In genomic region chr1:196373798-196374197, GRCh38 we compare ENCODE assay signal across 31 cellular contexts.
"Had no signal": no experiment of that assay in that cellular context is flagged by ENCODE, and none has a peak within 500 bp of the region (broad histone marks: within the 10 kb centered on the region; RNA-seq: fewer than 3 reads in every experiment).

No MANE protein-coding gene starts in this region.

- H3K4me1 Mint-ChIP-seq: mesothelial cell of epicardium; naive B cell; neural crest cell; stimulated activated naive CD8-positive, alpha-beta T cell treated with anti-CD3 and anti-CD28 coated beads, Interleukin-15, amount 100 ng/mL, for 72 hours had no signal

- H3K4me1 ChIP-seq: foreskin keratinocyte, gastroesophageal sphincter, heart left ventricle, left lung, prostate gland, right atrium auricular region, suprapubic skin, transverse colon, upper lobe of right lung, uterus had no signal

- H3K4me2 ChIP-seq: hepatocyte, smooth muscle cell had no signal

- H3K79me2 ChIP-seq: hepatocyte had no signal

- H3K27me3 Mint-ChIP-seq: naive B cell; natural killer cell treated with Interleukin-12 subunit alpha and Interleukin-12 subunit beta and Interleukin-15 and Interleukin-18, amount 100 ng/mL, for 72 hours; stimulated activated naive CD8-positive, alpha-beta T cell treated with anti-CD3 and anti-CD28 coated beads, Interleukin-15, amount 100 ng/mL, for 72 hours had no signal

- H3K27ac ChIP-seq: dorsolateral prefrontal cortex, epithelial cell of prostate, foreskin keratinocyte, gastroesophageal sphincter, heart left ventricle, hepatocyte, left lung, neutrophil, prostate gland, right atrium auricular region, suprapubic skin, transverse colon, upper lobe of right lung, uterus had no signal

- H3K36me3 ChIP-seq: gastroesophageal sphincter, heart left ventricle, left lung, neutrophil, prostate gland, right atrium auricular region, suprapubic skin, transverse colon, upper lobe of right lung, uterus had no signal

- H3K36me3 Mint-ChIP-seq: naive B cell; natural killer cell treated with Interleukin-12 subunit alpha and Interleukin-12 subunit beta and Interleukin-15 and Interleukin-18, amount 100 ng/mL, for 72 hours had no signal

- H3K9me3 ChIP-seq: gastroesophageal sphincter, heart left ventricle, left lung, mucosa of descending colon, neutrophil, prostate gland, right atrium auricular region, suprapubic skin, transverse colon, upper lobe of right lung, uterus had no signal

- H2AFZ ChIP-seq: hepatocyte had no signal

- DNase-seq: dorsolateral prefrontal cortex; effector CD4-positive, alpha-beta T cell; foreskin keratinocyte; heart left ventricle; left cardiac atrium; left lung; mesenchymal stem cell; mucosa of descending colon; naive B cell; stimulated activated CD4-positive, alpha-beta T cell treated with anti-CD3 and anti-CD28 coated beads, Interleukin-12 subunit alpha, Interleukin-12 subunit beta, amount 100 ng/mL, for 4 hours; stimulated activated CD4-positive, alpha-beta T cell treated with anti-CD3 and anti-CD28 coated beads, Interleukin-1b, Interleukin-23, amount 100 ng/mL, for 48 hours; stimulated activated CD4-positive, alpha-beta T cell treated with anti-CD3 and anti-CD28 coated beads, Interleukin-4, amount 100 ng/mL, for 1 hour; stimulated activated CD8-positive, alpha-beta memory T cell treated with anti-CD3 and anti-CD28 coated beads, Interleukin-4, amount 100 ng/mL, for 48 hours; stimulated activated naive CD4-positive, alpha-beta T cell; stimulated activated naive CD8-positive, alpha-beta T cell treated with anti-CD3 and anti-CD28 coated beads, Interleukin-15, amount 100 ng/mL, for 72 hours; transverse colon; upper lobe of right lung; uterus had no signal

- ATAC-seq: esophagus mucosa; foreskin keratinocyte; gastroesophageal sphincter; heart left ventricle; left cardiac atrium; left lung; mucosa of descending colon; natural killer cell treated with Interleukin-12 subunit alpha and Interleukin-12 subunit beta and Interleukin-15 and Interleukin-18, amount 100 ng/mL, for 72 hours; sciatic nerve; stimulated activated naive CD8-positive, alpha-beta T cell treated with anti-CD3 and anti-CD28 coated beads, Interleukin-15, amount 100 ng/mL, for 72 hours; upper lobe of right lung had no signal

- H3K4me3 Mint-ChIP-seq: mesothelial cell of epicardium; naive B cell; natural killer cell treated with Interleukin-12 subunit alpha and Interleukin-12 subunit beta and Interleukin-15 and Interleukin-18, amount 100 ng/mL, for 72 hours; neural crest cell; stimulated activated naive CD8-positive, alpha-beta T cell treated with anti-CD3 and anti-CD28 coated beads, Interleukin-15, amount 100 ng/mL, for 72 hours had no signal

- H3K4me3 ChIP-seq: dorsolateral prefrontal cortex, gastroesophageal sphincter, heart left ventricle, hepatocyte, left lung, mucosa of descending colon, prostate gland, right atrium auricular region, smooth muscle cell, suprapubic skin, transverse colon, upper lobe of right lung, uterus had no signal

- H3K27me3 ChIP-seq: dorsolateral prefrontal cortex, foreskin keratinocyte, gastroesophageal sphincter, heart left ventricle, hepatocyte, left lung, neutrophil, right atrium auricular region, suprapubic skin, transverse colon, upper lobe of right lung, uterus had no signal

- H3K9me3 Mint-ChIP-seq: naive B cell; neural crest cell; stimulated activated naive CD8-positive, alpha-beta T cell treated with anti-CD3 and anti-CD28 coated beads, Interleukin-15, amount 100 ng/mL, for 72 hours had no signal

- H3K27ac Mint-ChIP-seq: mesothelial cell of epicardium; naive B cell; natural killer cell treated with Interleukin-12 subunit alpha and Interleukin-12 subunit beta and Interleukin-15 and Interleukin-18, amount 100 ng/mL, for 72 hours; stimulated activated naive CD8-positive, alpha-beta T cell treated with anti-CD3 and anti-CD28 coated beads, Interleukin-15, amount 100 ng/mL, for 72 hours had no signal
